In the genomic region with DNA sequence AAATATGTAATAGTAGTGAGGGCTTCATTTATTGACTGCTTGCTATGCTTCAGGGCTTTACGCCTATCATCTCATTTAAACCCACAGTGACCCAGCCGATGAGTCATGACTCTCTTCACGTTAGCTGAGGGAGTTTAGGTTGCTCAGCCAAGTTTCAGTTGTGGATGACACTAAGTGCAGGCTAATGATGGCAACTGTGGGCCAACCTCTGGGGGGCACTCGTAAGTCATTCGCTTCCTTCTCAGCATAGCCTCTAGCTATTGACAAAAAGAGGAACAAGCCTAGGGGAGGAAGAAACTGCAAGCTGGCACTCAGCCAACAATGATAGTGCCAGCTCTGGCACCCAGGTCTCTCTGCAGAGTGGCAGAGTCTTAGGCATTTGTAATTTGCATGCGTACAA, we compare ENCODE assay signal across 8 cellular contexts.
DNase-seq lines count a peak whose midpoint lies in the region; ATAC-seq lines count a peak whose summit lies in the region.

No MANE protein-coding gene starts in this region.

- ATAC-seq in HG02943 (IDR thresholded peaks at IDR 0.05; ENCODE audit: low read depth, unreplicated experiment) = peak; percentile 78

- DNase-seq in DMS53 (lab: John Stamatoyannopoulos, UW) = peak; percentile 6
- no peak for DNase-seq in DMS53 treated with DMSO at 0.1 percent for 48 hours (lab: John Stamatoyannopoulos, UW; ENCODE audit: unreplicated experiment)
- DNase-seq in NOMO-1 (lab: John Stamatoyannopoulos, UW; ENCODE audit: unreplicated experiment in 2 of 2) = peak; percentile 87 to 96
- DNase-seq in activated T-cell treated with anti-CD3 and anti-CD28 coated beads for 4 hours = peak; percentile 40
- DNase-seq in foreskin melanocyte = peak; percentile 45
- DNase-seq in stimulated activated CD4-positive, alpha-beta T cell treated with anti-CD3 and anti-CD28 coated beads, Interleukin-1b, Interleukin-23, amount 100 ng/mL, for 48 hours = peak; percentile 76
- DNase-seq in amniotic stem cell (lab: John Stamatoyannopoulos, UW) = no peak

Comparison
In these comparisons a context has a peak if more than half of its experiments do, and no peak if none do; other contexts are left out.
1. DNase-seq: peak in DMS53 (single experiment), NOMO-1 (2 of 2), activated T-cell treated with anti-CD3 and anti-CD28 coated beads for 4 hours (single experiment), foreskin melanocyte (single experiment) and stimulated activated CD4-positive, alpha-beta T cell treated with anti-CD3 and anti-CD28 coated beads, Interleukin-1b, Interleukin-23, amount 100 ng/mL, for 48 hours (single experiment); none in DMS53 treated with DMSO at 0.1 percent for 48 hours (single experiment) and amniotic stem cell (single experiment).